9 cellular contexts compared by ENCODE assay signal in the genomic region with DNA sequence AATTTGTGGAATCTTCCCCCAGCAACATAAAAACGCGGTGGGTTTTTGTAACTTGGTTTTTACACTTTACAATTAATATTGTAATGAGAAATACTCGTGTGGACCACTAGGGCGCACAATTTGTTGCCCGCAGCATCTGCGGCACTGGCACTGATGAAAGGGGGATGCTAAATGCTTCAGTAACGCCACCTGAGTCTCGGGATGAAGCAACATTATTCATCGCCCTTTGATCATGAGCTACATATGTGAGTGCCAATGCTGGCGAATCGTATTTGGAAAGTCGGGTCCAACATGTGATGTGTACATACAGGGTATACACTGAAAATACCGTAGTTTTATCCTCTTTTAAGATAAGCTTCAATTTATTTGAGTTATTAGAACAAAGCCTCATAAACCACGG. TPM values are rescaled to one million over a fixed set of nuclear protein-coding genes. Genes with fewer than 3 reads are reported as not detected.
DNase-seq lines count a peak whose midpoint lies in the region; ATAC-seq and TF ChIP-seq lines count a peak whose summit lies in the region.
"Had no signal": no experiment of that assay in that cellular context is flagged by ENCODE, and none has a peak within 500 bp of the region (broad histone marks: within the 10 kb centered on the region; RNA-seq: fewer than 3 reads in every experiment).

No MANE protein-coding gene starts in this region.

- peaks cover 4% of the 10 kb centered on the region for H3K4me1 ChIP-seq in CD4-positive, CD25-positive, alpha-beta regulatory T cell (ENCODE audit: control insufficient read depth, insufficient read depth, low read length, poor library complexity, severe bottlenecking)
- H3K4me1 ChIP-seq in body of pancreas (no peaks in the 10 kb centered on the region), left lung (no peaks in the 10 kb centered on the region)

- H3K27me3 Mint-ChIP-seq in CD4-positive, CD25-positive, alpha-beta regulatory T cell, result peaks cover 24% of the 10 kb centered on the region

- H3K9me3 Mint-ChIP-seq in CD4-positive, CD25-positive, alpha-beta regulatory T cell, result peaks cover 0 to 1% (median 0%) of the 10 kb centered on the region in 7 donors
- H3K9me3 Mint-ChIP-seq: IgD-negative memory B cell had no signal

- no peaks in the 10 kb centered on the region for H3K36me3 ChIP-seq in CD4-positive, CD25-positive, alpha-beta regulatory T cell (ENCODE audit: control insufficient read depth, insufficient read depth, low read length)
- H3K36me3 ChIP-seq in body of pancreas (replicated peaks in 1 of 2; ENCODE audit: insufficient read depth in 1 of 2, low read depth in 2 of 2) (no peaks in the 10 kb centered on the region), left lung (no peaks in the 10 kb centered on the region)

- H3K36me3 Mint-ChIP-seq in CD4-positive, CD25-positive, alpha-beta regulatory T cell, result no peaks in the 10 kb centered on the region
- H3K36me3 Mint-ChIP-seq: IgD-negative memory B cell had no signal

- no peaks in the 10 kb centered on the region for H3K27me3 ChIP-seq in CD4-positive, CD25-positive, alpha-beta regulatory T cell (ENCODE audit: control insufficient read depth, insufficient read depth, low read length)
- H3K27me3 ChIP-seq in body of pancreas (no peaks in the 10 kb centered on the region), left lung (no peaks in the 10 kb centered on the region)

- peak; percentile 70 to 85 for ATAC-seq in CD4-positive, CD25-positive, alpha-beta regulatory T cell (ENCODE audit: low read depth in 2 of 2)
- ATAC-seq in GM19372 (IDR thresholded peaks at IDR 0.05; ENCODE audit: low read depth, unreplicated experiment) (peak; percentile 83), body of pancreas (peak; percentile 62), left lung (peak; percentile 66), GM19023 (IDR thresholded peaks at IDR 0.05; ENCODE audit: unreplicated experiment) (no peak)

- H3K4me1 Mint-ChIP-seq in CD4-positive, CD25-positive, alpha-beta regulatory T cell, result peaks cover 0 to 5% (median 2%) of the 10 kb centered on the region in 4 donors

- no peak overlapping the region for H3K4me3 ChIP-seq in CD4-positive, CD25-positive, alpha-beta regulatory T cell (ENCODE audit: low read depth, low read length)
- H3K4me3 ChIP-seq in Jurkat, Clone E6-1 (ENCODE audit: low read length), result no peak overlapping the region
- H3K4me3 ChIP-seq in body of pancreas (no peak overlapping the region), left lung (no peak overlapping the region)

- peak; percentile 13 to 62 (median 57) for TF ChIP-seq CTCF in body of pancreas (IDR thresholded peaks at IDR 0.05)
- peak in 1 of 2 donors; percentile 37 for TF ChIP-seq CTCF in left lung (IDR thresholded peaks at IDR 0.05)

- no peak for TF ChIP-seq POLR2A in body of pancreas (IDR thresholded peaks at IDR 0.05)

- intact Hi-C loops in body of pancreas (cut with DNase I), result loop anchor here (10.0 kb wide), 1 partner anchor 336 kb away; a partner anchor contains a TSS
- intact Hi-C loops in left lung (cut with DNase I), result loop anchor here in 1 of 2 donors (5.0 kb wide), 1 partner anchor 241 kb away; no protein-coding TSS in a partner anchor

- no peak overlapping the region for H3K27ac Mint-ChIP-seq in CD4-positive, CD25-positive, alpha-beta regulatory T cell

- peak; percentile 32 to 62 (median 45) for DNase-seq in CD4-positive, CD25-positive, alpha-beta regulatory T cell
- DNase-seq in Jurkat, Clone E6-1 (ENCODE audit: low read depth, low spot score), result peak; percentile 64
- DNase-seq in T-helper 22 cell (ENCODE audit: low read depth) (peak; percentile 9), body of pancreas (peak; percentile 33 to 45 (median 40)), left lung (no peak)
- DNase-seq in stimulated activated CD8-positive, alpha-beta memory T cell treated with anti-CD3 and anti-CD28 coated beads, Interleukin-7, amount 100 ng/mL, for 1 hour (ENCODE audit: low read depth in 2 of 2), result peak; percentile 12 to 23

- no peak overlapping the region for H3K4me3 Mint-ChIP-seq in CD4-positive, CD25-positive, alpha-beta regulatory T cell

- no peaks in the 10 kb centered on the region for H3K9me3 ChIP-seq in CD4-positive, CD25-positive, alpha-beta regulatory T cell (ENCODE audit: control insufficient read depth in 2 of 2, low read length in 2 of 2)
- H3K9me3 ChIP-seq in body of pancreas (no peaks in the 10 kb centered on the region), left lung (no peaks in the 10 kb centered on the region)

- WGBS in body of pancreas, 2 donors, result 26 to 30% methylated on average over 14 of the region's 14 CpGs

- no peak overlapping the region for H3K27ac ChIP-seq in CD4-positive, CD25-positive, alpha-beta regulatory T cell (ENCODE audit: insufficient read depth, low read length, poor library complexity, severe bottlenecking)
- H3K27ac ChIP-seq in body of pancreas (no peak overlapping the region), left lung (no peak overlapping the region)

RNA-seq across cellular contexts. Expression of a gene that starts 34.2 kb away (rescaled TPM):
- total RNA-seq in CD4-positive, CD25-positive, alpha-beta regulatory T cell, result 25.8 TPM
- 10 to 100 TPM; 32.0 to 42.2 (median 37.2) TPM for polyA plus RNA-seq in CD4-positive, CD25-positive, alpha-beta regulatory T cell
- 64.0 TPM for polyA plus RNA-seq in Jurkat, Clone E6-1 (2012; ENCODE audit: insufficient read depth, insufficient read length)
- total RNA-seq in body of pancreas (10 to 100 TPM; 13.2 to 35.3 TPM), left lung (10 to 100 TPM; 27.1 to 31.4 TPM)

Comparison
In these comparisons a context has a peak if more than half of its experiments do, and no peak if none do; other contexts are left out.
1. DNase-seq: peak in CD4-positive, CD25-positive, alpha-beta regulatory T cell (3 of 3), Jurkat, Clone E6-1 (single experiment), T-helper 22 cell (single experiment), body of pancreas (4 of 4) and stimulated activated CD8-positive, alpha-beta memory T cell treated with anti-CD3 and anti-CD28 coated beads, Interleukin-7, amount 100 ng/mL, for 1 hour (2 of 2); none in left lung (0 of 2).